16 cellular contexts compared by ENCODE assay signal in genomic region chr7:141339603-141340002, GRCh38.
"Had no signal": no experiment of that assay in that cellular context is flagged by ENCODE, and none has a peak within 500 bp of the region (broad histone marks: within the 10 kb centered on the region; RNA-seq: fewer than 3 reads in every experiment).

No MANE protein-coding gene starts in this region.

- H3K27ac ChIP-seq: left ventricle myocardium inferior, testis had no signal

- H3K27me3 ChIP-seq: testis had no signal

- H3K4me3 ChIP-seq: left ventricle myocardium inferior, testis had no signal

- H3K9me3 Mint-ChIP-seq: nephron had no signal

- H3K27ac Mint-ChIP-seq: activated CD8-positive, alpha-beta T cell treated with anti-CD3 and anti-CD28 coated beads, Interleukin-2, amount 10 ng/mL, durations not matched to agents 7 days and 5 days; activated naive CD8-positive, alpha-beta T cell treated with anti-CD3 and anti-CD28 coated beads, Interleukin-2, amount 10 ng/mL, durations not matched to agents 7 days and 5 days; nephron; stimulated activated naive CD8-positive, alpha-beta T cell treated with anti-CD3 and anti-CD28 coated beads, Interleukin-15, amount 100 ng/mL, for 72 hours had no signal

- H3K9me3 ChIP-seq: left ventricle myocardium inferior, testis had no signal

- H3K4me1 Mint-ChIP-seq: activated naive CD8-positive, alpha-beta T cell treated with anti-CD3 and anti-CD28 coated beads, Interleukin-2, amount 10 ng/mL, durations not matched to agents 7 days and 5 days; nephron; stimulated activated naive CD8-positive, alpha-beta T cell treated with anti-CD3 and anti-CD28 coated beads, Interleukin-15, amount 100 ng/mL, for 72 hours had no signal

- H3K4me3 Mint-ChIP-seq: activated CD8-positive, alpha-beta T cell treated with anti-CD3 and anti-CD28 coated beads, Interleukin-2, amount 10 ng/mL, durations not matched to agents 7 days and 5 days; activated naive CD8-positive, alpha-beta T cell treated with anti-CD3 and anti-CD28 coated beads, Interleukin-2, amount 10 ng/mL, durations not matched to agents 7 days and 5 days; nephron; stimulated activated naive CD8-positive, alpha-beta T cell treated with anti-CD3 and anti-CD28 coated beads, Interleukin-15, amount 100 ng/mL, for 72 hours had no signal

- H3K36me3 ChIP-seq: left ventricle myocardium inferior had no signal

- H3K4me1 ChIP-seq: testis had no signal

- ATAC-seq: activated CD8-positive, alpha-beta T cell treated with anti-CD3 and anti-CD28 coated beads, Interleukin-2, amount 10 ng/mL, durations not matched to agents 7 days and 5 days; stimulated activated naive CD8-positive, alpha-beta T cell treated with anti-CD3 and anti-CD28 coated beads, Interleukin-15, amount 100 ng/mL, for 72 hours had no signal

- DNase-seq: activated CD4-positive, alpha-beta T cell treated with anti-CD3 and anti-CD28 coated beads for 4 hours; activated CD8-positive, alpha-beta memory T cell treated with anti-CD3 and anti-CD28 coated beads, Interleukin-2, amount 50 U/mL, for 48 hours; activated CD8-positive, alpha-beta T cell treated with anti-CD3 and anti-CD28 coated beads, Interleukin-2, amount 10 ng/mL, durations not matched to agents 7 days and 5 days; activated naive CD8-positive, alpha-beta T cell treated with anti-CD3 and anti-CD28 coated beads, Interleukin-2, amount 10 ng/mL, durations not matched to agents 7 days and 5 days; aorta; foreskin melanocyte; head of caudate nucleus; left ventricle myocardium inferior; mesenchymal stem cell; stimulated activated CD4-positive, alpha-beta T cell treated with anti-CD3 and anti-CD28 coated beads, Interleukin-15, amount 100 ng/mL, for 24 hours; stimulated activated CD4-positive, alpha-beta T cell treated with anti-CD3 and anti-CD28 coated beads, Interleukin-4, amount 100 ng/mL, for 4 hours; stimulated activated naive CD8-positive, alpha-beta T cell treated with anti-CD3 and anti-CD28 coated beads, Interleukin-15, amount 100 ng/mL, for 72 hours; testis had no signal

- FAIRE-seq: colon, islet of Langerhans had no signal

- H3K36me3 Mint-ChIP-seq: activated naive CD8-positive, alpha-beta T cell treated with anti-CD3 and anti-CD28 coated beads, Interleukin-2, amount 10 ng/mL, durations not matched to agents 7 days and 5 days had no signal

- H3K27me3 Mint-ChIP-seq: stimulated activated naive CD8-positive, alpha-beta T cell treated with anti-CD3 and anti-CD28 coated beads, Interleukin-15, amount 100 ng/mL, for 72 hours had no signal
